Comparison of ENCODE assay signal across 25 cellular contexts in the genomic region with DNA sequence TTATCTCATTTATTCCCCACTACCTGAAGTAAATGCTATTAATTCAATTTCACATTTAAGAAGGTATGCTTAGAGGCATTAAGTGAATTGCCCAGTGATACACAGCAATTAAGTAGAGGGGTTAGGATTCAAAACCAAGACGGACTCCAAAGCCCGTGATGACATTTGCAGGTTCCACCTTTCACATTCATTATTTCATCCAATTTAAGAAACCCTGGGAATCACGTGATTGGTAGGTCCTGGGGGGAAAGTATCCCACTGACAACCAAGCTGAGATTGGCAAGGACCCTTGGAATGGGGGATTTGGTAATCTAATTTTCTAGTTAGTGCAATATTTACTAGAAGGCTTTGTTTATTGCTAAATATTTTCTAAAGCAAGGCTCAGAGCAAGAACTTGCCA. TPM values are rescaled to one million over a fixed set of nuclear protein-coding genes. Genes with fewer than 3 reads are reported as not detected.
DNase-seq lines count a peak whose midpoint lies in the region; ATAC-seq and TF ChIP-seq lines count a peak whose summit lies in the region.
"Had no signal": no experiment of that assay in that cellular context is flagged by ENCODE, and none has a peak within 500 bp of the region (broad histone marks: within the 10 kb centered on the region; RNA-seq: fewer than 3 reads in every experiment).

No MANE protein-coding gene starts in this region.

- no peaks in the 10 kb centered on the region for H3K27me3 ChIP-seq in CD4-positive, alpha-beta T cell (ENCODE audit: control insufficient read depth, insufficient read depth, low read length)
- H3K27me3 ChIP-seq in prostate gland (replicated peaks; ENCODE audit: insufficient read depth), result no peaks in the 10 kb centered on the region
- H3K27me3 ChIP-seq: ascending aorta, upper lobe of left lung had no signal

- H3K4me3 ChIP-seq in prostate gland, result no peak overlapping the region
- H3K4me3 ChIP-seq: cardiac muscle cell had no signal

- no peak for TF ChIP-seq POLR2A in prostate gland (IDR thresholded peaks at IDR 0.05)

- POLR2A ChIA-PET in CD4-positive, alpha-beta T cell (lab: Charles Lee), result no interaction called here

- no peak for TF ChIP-seq CTCF in CD4-positive, alpha-beta T cell (IDR thresholded peaks at IDR 0.05)
- no peak for TF ChIP-seq CTCF in neural crest cell (conservative IDR thresholded peaks at IDR 0.05)
- no peak for TF ChIP-seq CTCF in prostate gland (IDR thresholded peaks at IDR 0.05)

- H3K4me1 Mint-ChIP-seq in CD4-positive, alpha-beta T cell (ENCODE audit: low read depth), result peaks cover 35% of the 10 kb centered on the region
- H3K4me1 Mint-ChIP-seq in neural crest cell, result peaks cover 18% of the 10 kb centered on the region

- no peak for DNase-seq in CD4-positive, alpha-beta T cell
- DNase-seq in G401 (ENCODE audit: low spot score) (peak; percentile 33), cerebellar cortex (ENCODE audit: low spot score) (peak; percentile 28), neural crest cell (ENCODE audit: low read depth, low spot score) (no peak), prostate gland (ENCODE audit: low spot score) (no peak), kidney glomerular epithelial cell (lab: John Stamatoyannopoulos, UW) (no peak)
- DNase-seq: activated CD8-positive, alpha-beta memory T cell treated with anti-CD3 and anti-CD28 coated beads, Interleukin-2, amount 10 ng/mL, durations not matched to agents 7 days and 5 days; activated naive CD4-positive, alpha-beta T cell treated with Interleukin-2 at 50 U/mL for 16 hours; activated T-cell treated with anti-CD3 and anti-CD28 coated beads, Interleukin-2, amount 50 U/mL, for 48 hours; cortex of kidney; effector memory CD8-positive, alpha-beta T cell; GOT3; NCI-H1092 treated with DMSO at 0.1 percent for 48 hours; NCI-H1930; NCI-H2171 treated with DMSO at 0.1 percent for 48 hours; NCI-H524; OCI-M1; small intestine; stimulated activated naive B cell treated with anti-CD40 and anti-IgM and Interleukin-4, amounts not matched to agents 10 μg/mL and 1 μg/mL and 100 μg/mL, for 72 hours; substantia nigra; upper lobe of left lung had no signal

- H3K4me3 Mint-ChIP-seq in CD4-positive, alpha-beta T cell, result peak overlapping the region; percentile 12
- peak overlapping the region; percentile 70 for H3K4me3 Mint-ChIP-seq in neural crest cell
- H3K4me3 Mint-ChIP-seq: stimulated activated naive B cell treated with anti-CD40 and anti-IgM and Interleukin-4, amounts not matched to agents 10 μg/mL and 1 μg/mL and 100 μg/mL, for 72 hours had no signal

- CTCF ChIA-PET in CD4-positive, alpha-beta T cell (lab: Charles Lee), result no interaction called here

- H3K9me3 ChIP-seq in CD4-positive, alpha-beta T cell (ENCODE audit: control insufficient read depth, low read length), result no peaks in the 10 kb centered on the region
- no peaks in the 10 kb centered on the region for H3K9me3 ChIP-seq in prostate gland
- H3K9me3 ChIP-seq: ascending aorta, upper lobe of left lung had no signal

- intact Hi-C loops in CD4-positive, alpha-beta T cell (cut with DNase I, micrococcal nuclease), result loop anchor here in 1 of 2 experiments (10.0 kb wide), 3 partner anchors 299 to 1871 kb away; partner anchors contain the start of genes ACKR2, ANO10, EXOSC7 and HIGD1A
- intact Hi-C loops in prostate gland (cut with DNase I), result loop anchor here (5.0 to 10.0 kb wide), 2 partner anchors 142 to 181 kb away; partner anchors contain the start of gene SNRK

- H3K36me3 ChIP-seq in prostate gland, result no peaks in the 10 kb centered on the region
- H3K36me3 ChIP-seq: ascending aorta, cardiac muscle cell, upper lobe of left lung had no signal

- ATAC-seq in CD4-positive, alpha-beta T cell (ENCODE audit: poor library complexity), result no peak
- ATAC-seq in GM18870 (IDR thresholded peaks at IDR 0.05; ENCODE audit: unreplicated experiment), result no peak
- ATAC-seq: activated CD8-positive, alpha-beta memory T cell treated with anti-CD3 and anti-CD28 coated beads, Interleukin-2, amount 10 ng/mL, durations not matched to agents 7 days and 5 days; effector memory CD8-positive, alpha-beta T cell; stimulated activated naive B cell treated with anti-CD40 and anti-IgM and Interleukin-4, amounts not matched to agents 10 μg/mL and 1 μg/mL and 100 μg/mL, for 72 hours had no signal

- H3K27ac Mint-ChIP-seq in CD4-positive, alpha-beta T cell, result no peak overlapping the region
- no peak overlapping the region for H3K27ac Mint-ChIP-seq in neural crest cell (ENCODE audit: unreplicated experiment)
- H3K27ac Mint-ChIP-seq: activated CD8-positive, alpha-beta memory T cell treated with anti-CD3 and anti-CD28 coated beads, Interleukin-2, amount 10 ng/mL, durations not matched to agents 7 days and 5 days; effector memory CD8-positive, alpha-beta T cell; stimulated activated naive B cell treated with anti-CD40 and anti-IgM and Interleukin-4, amounts not matched to agents 10 μg/mL and 1 μg/mL and 100 μg/mL, for 72 hours had no signal

- H3K27me3 Mint-ChIP-seq in CD4-positive, alpha-beta T cell, result no peaks in the 10 kb centered on the region
- peaks cover 7% of the 10 kb centered on the region for H3K27me3 Mint-ChIP-seq in neural crest cell (ENCODE audit: low read depth)
- H3K27me3 Mint-ChIP-seq: activated CD8-positive, alpha-beta memory T cell treated with anti-CD3 and anti-CD28 coated beads, Interleukin-2, amount 10 ng/mL, durations not matched to agents 7 days and 5 days; effector memory CD8-positive, alpha-beta T cell; stimulated activated naive B cell treated with anti-CD40 and anti-IgM and Interleukin-4, amounts not matched to agents 10 μg/mL and 1 μg/mL and 100 μg/mL, for 72 hours had no signal

- WGBS in prostate gland, result 92% methylated on average over 3 of the region's 3 CpGs

- H3K4me1 ChIP-seq in prostate gland (replicated peaks), result no peaks in the 10 kb centered on the region

- H3K36me3 Mint-ChIP-seq in CD4-positive, alpha-beta T cell (ENCODE audit: low read depth), result no peaks in the 10 kb centered on the region
- no peaks in the 10 kb centered on the region for H3K36me3 Mint-ChIP-seq in neural crest cell (ENCODE audit: low read depth)
- H3K36me3 Mint-ChIP-seq: activated CD8-positive, alpha-beta memory T cell treated with anti-CD3 and anti-CD28 coated beads, Interleukin-2, amount 10 ng/mL, durations not matched to agents 7 days and 5 days; stimulated activated naive B cell treated with anti-CD40 and anti-IgM and Interleukin-4, amounts not matched to agents 10 μg/mL and 1 μg/mL and 100 μg/mL, for 72 hours had no signal

- no peak overlapping the region for H3K27ac ChIP-seq in CD4-positive, alpha-beta T cell (ENCODE audit: low read depth, low read length)
- H3K27ac ChIP-seq in prostate gland, result no peak overlapping the region
- H3K27ac ChIP-seq: ascending aorta, C4-2B, upper lobe of left lung had no signal

- H3K9me3 Mint-ChIP-seq in CD4-positive, alpha-beta T cell, result no peaks in the 10 kb centered on the region
- no peaks in the 10 kb centered on the region for H3K9me3 Mint-ChIP-seq in neural crest cell
- H3K9me3 Mint-ChIP-seq: effector memory CD8-positive, alpha-beta T cell; stimulated activated naive B cell treated with anti-CD40 and anti-IgM and Interleukin-4, amounts not matched to agents 10 μg/mL and 1 μg/mL and 100 μg/mL, for 72 hours had no signal

- in situ Hi-C loops in G401 (cut with HindIII; ENCODE audit: low sequenced_read_pairs), result no loop called here

RNA-seq across cellular contexts. Expression of gene POMGNT2, which starts 1.8 kb away (rescaled TPM):
- 1 to 10 TPM; 6.8 to 8.4 TPM for total RNA-seq in CD4-positive, alpha-beta T cell
- 21.9 and 24.6 TPM in 2 replicates for total RNA-seq in G401 (2014; rRNA removed; shearing (Covaris generic))
- total RNA-seq in neural crest cell (19.8 and 20.4 TPM in 2 replicates), prostate gland (10 to 100 TPM; 20.7 to 46.5 TPM)

Comparison
In these comparisons a context has a peak if more than half of its experiments do, and no peak if none do; other contexts are left out.
1. DNase-seq: peak in G401 (single experiment) and cerebellar cortex (single experiment); none in CD4-positive, alpha-beta T cell (0 of 10), neural crest cell (single experiment), prostate gland (single experiment) and kidney glomerular epithelial cell (single experiment).